In genomic region chr13:19860884-19861655, GRCh38 we compare ENCODE assay signal across 8 cellular contexts. TPM values are rescaled to one million over a fixed set of nuclear protein-coding genes. Genes with fewer than 3 reads are reported as not detected.
DNase-seq lines count a peak whose midpoint lies in the region; ATAC-seq lines count a peak whose summit lies in the region.

No MANE protein-coding gene starts in this region.

- H3K36me3 Mint-ChIP-seq in activated CD4-positive, alpha-beta T cell treated with anti-CD3 and anti-CD28 coated beads for 36 hours (ENCODE audit: low read depth) = peaks cover 42% of the 10 kb centered on the region
- peaks cover 40% of the 10 kb centered on the region for H3K36me3 Mint-ChIP-seq in T-helper 2 cell treated with Interferon-gamma antibody and Interleukin-4, amounts not matched to agents 5 μg/mL and 100 μg/mL, for 36 hours (ENCODE audit: low read depth)

- CTCF ChIA-PET in activated CD4-positive, alpha-beta T cell treated with anti-CD3 and anti-CD28 coated beads for 36 hours (lab: Charles Lee) = interaction anchor here (0.7 to 2.4 kb wide), 6 partner anchors 9 to 524 kb away, joined by 3 to 9 read pairs (median 6); no protein-coding TSS in a partner anchor

- intact Hi-C loops in activated CD4-positive, alpha-beta T cell treated with anti-CD3 and anti-CD28 coated beads for 36 hours (cut with DNase I, micrococcal nuclease) = loop anchor here in 1 of 2 experiments (5.0 to 10.0 kb wide), 5 partner anchors 261 to 1741 kb away; partner anchors contain the start of genes EEF1AKMT1 and MICU2

- peak overlapping the region; percentile 97 for H3K27ac Mint-ChIP-seq in activated CD4-positive, alpha-beta T cell treated with anti-CD3 and anti-CD28 coated beads for 36 hours
- H3K27ac Mint-ChIP-seq in T-helper 2 cell treated with Interferon-gamma antibody and Interleukin-4, amounts not matched to agents 5 μg/mL and 100 μg/mL, for 36 hours = peak overlapping the region; percentile 100

- H3K4me1 Mint-ChIP-seq in activated CD4-positive, alpha-beta T cell treated with anti-CD3 and anti-CD28 coated beads for 36 hours = peaks cover 39% of the 10 kb centered on the region
- peaks cover 32% of the 10 kb centered on the region for H3K4me1 Mint-ChIP-seq in T-helper 2 cell treated with Interferon-gamma antibody and Interleukin-4, amounts not matched to agents 5 μg/mL and 100 μg/mL, for 36 hours (ENCODE audit: low read depth)

- DNase-seq in activated CD4-positive, alpha-beta T cell treated with anti-CD3 and anti-CD28 coated beads for 36 hours = peak; percentile 30
- DNase-seq in activated CD4-positive, alpha-beta T cell treated with anti-CD3 and anti-CD28 coated beads, Interleukin-2, amount 50 U/mL, for 4 hours = no peak
- DNase-seq in T-helper 2 cell treated with Interferon-gamma antibody and Interleukin-4, amounts not matched to agents 5 μg/mL and 100 μg/mL, for 36 hours (ENCODE audit: low spot score) = no peak
- DNase-seq in fibroblast of peridontal ligament (ENCODE audit: extremely low read depth) = peak; percentile 68
- peak; percentile 31 for DNase-seq in stimulated activated CD8-positive, alpha-beta memory T cell treated with anti-CD3 and anti-CD28 coated beads, Interleukin-4, amount 100 ng/mL, for 48 hours

- POLR2A ChIA-PET in activated CD4-positive, alpha-beta T cell treated with anti-CD3 and anti-CD28 coated beads for 36 hours (lab: Charles Lee) = interaction anchor here (1.2 to 1.4 kb wide), 2 partner anchors 15 to 258 kb away, joined by 3 to 7 read pairs; no protein-coding TSS in a partner anchor

- no peaks in the 10 kb centered on the region for H3K27me3 Mint-ChIP-seq in activated CD4-positive, alpha-beta T cell treated with anti-CD3 and anti-CD28 coated beads for 36 hours
- H3K27me3 Mint-ChIP-seq in T-helper 2 cell treated with Interferon-gamma antibody and Interleukin-4, amounts not matched to agents 5 μg/mL and 100 μg/mL, for 36 hours (ENCODE audit: low read depth) = no peaks in the 10 kb centered on the region

- peak overlapping the region; percentile 94 for H3K4me3 Mint-ChIP-seq in activated CD4-positive, alpha-beta T cell treated with anti-CD3 and anti-CD28 coated beads for 36 hours
- peak overlapping the region; percentile 96 for H3K4me3 Mint-ChIP-seq in T-helper 2 cell treated with Interferon-gamma antibody and Interleukin-4, amounts not matched to agents 5 μg/mL and 100 μg/mL, for 36 hours

- H3K9me3 Mint-ChIP-seq in activated CD4-positive, alpha-beta T cell treated with anti-CD3 and anti-CD28 coated beads for 36 hours (ENCODE audit: low read depth) = peaks cover 2% of the 10 kb centered on the region
- H3K9me3 Mint-ChIP-seq in T-helper 2 cell treated with Interferon-gamma antibody and Interleukin-4, amounts not matched to agents 5 μg/mL and 100 μg/mL, for 36 hours = no peaks in the 10 kb centered on the region

- ATAC-seq in activated CD4-positive, alpha-beta T cell treated with anti-CD3 and anti-CD28 coated beads for 36 hours = no peak
- no peak for ATAC-seq in GM18867 (IDR thresholded peaks at IDR 0.05; ENCODE audit: unreplicated experiment)
- ATAC-seq in GM21619 (IDR thresholded peaks at IDR 0.05; ENCODE audit: unreplicated experiment) = no peak
- no peak for ATAC-seq in GM21723 (IDR thresholded peaks at IDR 0.05; ENCODE audit: unreplicated experiment)

RNA-seq across cellular contexts. Expression of gene ZMYM5, which starts 2.4 kb away (rescaled TPM):
- 10 to 100 TPM in 1 of 2 experiments, 1 to 10 TPM in 1; 9.1 to 10.1 TPM for total RNA-seq in activated CD4-positive, alpha-beta T cell treated with anti-CD3 and anti-CD28 coated beads for 36 hours

Comparison
In these comparisons a context has a peak if more than half of its experiments do, and no peak if none do; other contexts are left out.
1. DNase-seq: peak in activated CD4-positive, alpha-beta T cell treated with anti-CD3 and anti-CD28 coated beads for 36 hours (single experiment), fibroblast of peridontal ligament (single experiment) and stimulated activated CD8-positive, alpha-beta memory T cell treated with anti-CD3 and anti-CD28 coated beads, Interleukin-4, amount 100 ng/mL, for 48 hours (single experiment); none in activated CD4-positive, alpha-beta T cell treated with anti-CD3 and anti-CD28 coated beads, Interleukin-2, amount 50 U/mL, for 4 hours (0 of 2) and T-helper 2 cell treated with Interferon-gamma antibody and Interleukin-4, amounts not matched to agents 5 μg/mL and 100 μg/mL, for 36 hours (single experiment).